Comparison of ENCODE assay signal across 1 cellular context in the genomic region with DNA sequence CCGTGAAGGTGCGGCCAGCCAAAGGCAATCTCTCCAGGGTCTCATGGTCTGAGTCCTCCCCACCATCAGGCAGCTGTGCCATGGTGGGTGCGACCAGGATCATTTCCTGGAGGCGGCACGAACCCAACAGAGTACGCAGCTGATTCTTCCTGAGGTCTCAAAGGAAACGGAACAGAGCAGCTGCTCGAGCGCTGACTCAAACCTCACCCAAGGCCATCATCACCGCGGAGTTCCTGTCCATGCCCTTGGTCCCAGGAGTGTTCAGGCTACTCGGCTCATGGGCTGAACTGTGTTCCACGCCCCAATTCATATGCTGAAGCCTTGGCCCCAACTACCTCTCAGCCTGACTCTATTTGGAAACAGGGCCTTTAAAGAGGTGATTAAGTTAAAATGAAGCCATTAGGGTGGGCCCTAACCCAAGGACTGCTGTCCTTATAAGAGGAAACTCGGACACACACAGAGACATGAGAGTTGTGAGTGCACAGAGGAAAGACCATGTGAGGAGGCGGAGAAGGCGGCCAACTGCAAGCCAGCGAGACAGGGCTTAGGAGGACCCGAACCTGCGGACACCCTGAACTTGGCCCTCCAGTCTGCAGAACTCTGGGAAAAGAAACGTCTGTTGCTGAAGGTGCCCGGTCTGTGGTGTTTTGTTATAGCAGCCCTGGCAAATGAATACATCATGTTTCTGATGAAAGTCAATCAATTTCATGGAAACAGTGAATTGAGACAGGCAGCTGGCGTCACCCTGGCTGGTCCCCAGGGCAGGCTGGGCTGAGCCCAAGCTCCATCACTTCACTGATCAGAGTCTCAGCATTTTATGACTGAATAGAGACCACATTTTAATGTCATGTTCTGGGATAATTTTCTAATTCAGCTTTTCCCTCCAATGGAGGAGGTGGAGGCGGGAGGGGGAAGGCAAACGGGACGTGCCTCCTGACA.
TF ChIP-seq lines count a peak whose summit lies in the region.

No MANE protein-coding gene starts in this region.

TF ChIP-seq in HepG2, 621 proteins besides CTCF, POLR2A, EP300 and RAD21 (continued from another document and continues in another):
- 0 out of 2 replicates have a peak, but pooled peaks have one; percentile 27 for TF ChIP-seq ZBTB26 (CRISPR knock-in tag; IDR thresholded peaks at IDR 0.05; ENCODE audit: borderline replicate concordance)
- TF ChIP-seq ZNF263 (CRISPR knock-in tag; IDR thresholded peaks at IDR 0.05) = peak; percentile 83
- no peak for TF ChIP-seq MAFK (conservative IDR thresholded peaks at IDR 0.05 in 1 of 2, IDR thresholded peaks at IDR 0.05 in 1 of 2; ENCODE audit: low read length in 2 of 2)
- no peak for TF ChIP-seq NR2F6 (IDR thresholded peaks at IDR 0.05)
- TF ChIP-seq NR2F6 (CRISPR knock-in tag; IDR thresholded peaks at IDR 0.05) = peak; percentile 33; the same call in 1 of the 2 replicates
- no peak for TF ChIP-seq SOX5 (CRISPR knock-in tag; IDR thresholded peaks at IDR 0.05; ENCODE audit: borderline replicate concordance)
- 0 out of 2 replicates have a peak, but pooled peaks have one; percentile 49 for TF ChIP-seq ZNF605 (CRISPR knock-in tag; IDR thresholded peaks at IDR 0.05)
- TF ChIP-seq ZNF709 (CRISPR knock-in tag; IDR thresholded peaks at IDR 0.05) = no peak
- TF ChIP-seq RFX1 (IDR thresholded peaks at IDR 0.05) = no peak
- TF ChIP-seq SNRNP70 (IDR thresholded peaks at IDR 0.05; ENCODE audit: low read depth, low read length) = no peak
- TF ChIP-seq POLR2AphosphoS2 (IDR thresholded peaks at IDR 0.05; ENCODE audit: low read depth, low read length) = no peak
- no peak for TF ChIP-seq SRF (IDR thresholded peaks at IDR 0.05; ENCODE audit: low read depth, low read length)
- no peak for TF ChIP-seq ZNF557 (CRISPR knock-in tag; IDR thresholded peaks at IDR 0.05)
- no peak for TF ChIP-seq CREB1 (IDR thresholded peaks at IDR 0.05)
- no peak for TF ChIP-seq CREB1 (CRISPR knock-in tag; IDR thresholded peaks at IDR 0.05)
- TF ChIP-seq TCF7L2 (IDR thresholded peaks at IDR 0.05; ENCODE audit: low read depth, low read length) = no peak
- TF ChIP-seq ZNF816 (CRISPR knock-in tag; IDR thresholded peaks at IDR 0.05; ENCODE audit: borderline replicate concordance) = 0 out of 2 replicates have a peak, but pooled peaks have one; percentile 41
- TF ChIP-seq RFX5 (IDR thresholded peaks at IDR 0.05; ENCODE audit: low read depth, low read length) = no peak
- 0 out of 2 replicates have a peak, but pooled peaks have one; percentile 31 for TF ChIP-seq SRY (CRISPR knock-in tag; IDR thresholded peaks at IDR 0.05)
- no peak for TF ChIP-seq ZNF253 (CRISPR knock-in tag; IDR thresholded peaks at IDR 0.05; ENCODE audit: borderline replicate concordance)
- peak; percentile 67 for TF ChIP-seq ZBTB25 (CRISPR knock-in tag; IDR thresholded peaks at IDR 0.05)
- TF ChIP-seq, protein P1, sequence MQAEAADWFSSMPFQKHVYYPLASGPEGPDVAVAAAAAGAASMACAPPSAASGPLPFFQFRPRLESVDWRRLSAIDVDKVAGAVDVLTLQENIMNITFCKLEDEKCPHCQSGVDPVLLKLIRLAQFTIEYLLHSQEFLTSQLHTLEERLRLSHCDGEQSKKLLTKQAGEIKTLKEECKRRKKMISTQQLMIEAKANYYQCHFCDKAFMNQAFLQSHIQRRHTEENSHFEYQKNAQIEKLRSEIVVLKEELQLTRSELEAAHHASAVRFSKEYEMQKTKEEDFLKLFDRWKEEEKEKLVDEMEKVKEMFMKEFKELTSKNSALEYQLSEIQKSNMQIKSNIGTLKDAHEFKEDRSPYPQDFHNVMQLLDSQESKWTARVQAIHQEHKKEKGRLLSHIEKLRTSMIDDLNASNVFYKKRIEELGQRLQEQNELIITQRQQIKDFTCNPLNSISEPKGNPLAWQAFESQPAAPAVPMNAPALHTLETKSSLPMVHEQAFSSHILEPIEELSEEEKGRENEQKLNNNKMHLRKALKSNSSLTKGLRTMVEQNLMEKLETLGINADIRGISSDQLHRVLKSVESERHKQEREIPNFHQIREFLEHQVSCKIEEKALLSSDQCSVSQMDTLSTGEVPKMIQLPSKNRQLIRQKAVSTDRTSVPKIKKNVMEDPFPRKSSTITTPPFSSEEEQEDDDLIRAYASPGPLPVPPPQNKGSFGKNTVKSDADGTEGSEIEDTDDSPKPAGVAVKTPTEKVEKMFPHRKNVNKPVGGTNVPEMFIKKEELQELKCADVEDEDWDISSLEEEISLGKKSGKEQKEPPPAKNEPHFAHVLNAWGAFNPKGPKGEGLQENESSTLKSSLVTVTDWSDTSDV (CRISPR knock-in tag; IDR thresholded peaks at IDR 0.05) = no peak
- TF ChIP-seq ZBTB3 (CRISPR knock-in tag; IDR thresholded peaks at IDR 0.05; ENCODE audit: borderline replicate concordance, low read depth) = no peak
- TF ChIP-seq ZNF292 (CRISPR knock-in tag; IDR thresholded peaks at IDR 0.05; ENCODE audit: borderline replicate concordance, low read depth) = peak; percentile 57; the same call in 1 of the 2 replicates
- TF ChIP-seq JDP2 (CRISPR knock-in tag; IDR thresholded peaks at IDR 0.05; ENCODE audit: borderline replicate concordance) = no peak
- TF ChIP-seq MTA1 (CRISPR knock-in tag; IDR thresholded peaks at IDR 0.05; ENCODE audit: borderline replicate concordance) = no peak; the same call in none of the 2 replicates
- no peak for TF ChIP-seq NCOA1 (CRISPR knock-in tag; IDR thresholded peaks at IDR 0.05)
- TF ChIP-seq ZNF337 (CRISPR knock-in tag; IDR thresholded peaks at IDR 0.05; ENCODE audit: borderline replicate concordance, low read depth) = 0 out of 2 replicates have a peak, but pooled peaks have one; percentile 71
- TF ChIP-seq ZNF615 (CRISPR knock-in tag; IDR thresholded peaks at IDR 0.05; ENCODE audit: borderline replicate concordance) = no peak
- no peak for TF ChIP-seq SP4 (CRISPR knock-in tag; IDR thresholded peaks at IDR 0.05)
- no peak for TF ChIP-seq ZNF724P (CRISPR knock-in tag; IDR thresholded peaks at IDR 0.05; ENCODE audit: borderline replicate concordance)
- no peak for TF ChIP-seq IRF1 (CRISPR knock-in tag; IDR thresholded peaks at IDR 0.05; ENCODE audit: low read depth)
- no peak for TF ChIP-seq HDAC6 (IDR thresholded peaks at IDR 0.05; ENCODE audit: low read depth, low read length)
- TF ChIP-seq HOXA5 (CRISPR knock-in tag; IDR thresholded peaks at IDR 0.05) = no peak
- no peak; the same call in 1 of the 2 replicates for TF ChIP-seq ZNF607 (CRISPR knock-in tag; IDR thresholded peaks at IDR 0.05; ENCODE audit: borderline replicate concordance)
- no peak for TF ChIP-seq ZNF589 (CRISPR knock-in tag; conservative IDR thresholded peaks at IDR 0.05)
- TF ChIP-seq PRPF4 (IDR thresholded peaks at IDR 0.05; ENCODE audit: low read depth, low read length, poor library complexity, severe bottlenecking) = no peak
- no peak for TF ChIP-seq DNMT1 (CRISPR knock-in tag; IDR thresholded peaks at IDR 0.05)
- TF ChIP-seq ZNF383 (CRISPR knock-in tag; IDR thresholded peaks at IDR 0.05; ENCODE audit: borderline replicate concordance) = no peak
- TF ChIP-seq, protein P2, sequence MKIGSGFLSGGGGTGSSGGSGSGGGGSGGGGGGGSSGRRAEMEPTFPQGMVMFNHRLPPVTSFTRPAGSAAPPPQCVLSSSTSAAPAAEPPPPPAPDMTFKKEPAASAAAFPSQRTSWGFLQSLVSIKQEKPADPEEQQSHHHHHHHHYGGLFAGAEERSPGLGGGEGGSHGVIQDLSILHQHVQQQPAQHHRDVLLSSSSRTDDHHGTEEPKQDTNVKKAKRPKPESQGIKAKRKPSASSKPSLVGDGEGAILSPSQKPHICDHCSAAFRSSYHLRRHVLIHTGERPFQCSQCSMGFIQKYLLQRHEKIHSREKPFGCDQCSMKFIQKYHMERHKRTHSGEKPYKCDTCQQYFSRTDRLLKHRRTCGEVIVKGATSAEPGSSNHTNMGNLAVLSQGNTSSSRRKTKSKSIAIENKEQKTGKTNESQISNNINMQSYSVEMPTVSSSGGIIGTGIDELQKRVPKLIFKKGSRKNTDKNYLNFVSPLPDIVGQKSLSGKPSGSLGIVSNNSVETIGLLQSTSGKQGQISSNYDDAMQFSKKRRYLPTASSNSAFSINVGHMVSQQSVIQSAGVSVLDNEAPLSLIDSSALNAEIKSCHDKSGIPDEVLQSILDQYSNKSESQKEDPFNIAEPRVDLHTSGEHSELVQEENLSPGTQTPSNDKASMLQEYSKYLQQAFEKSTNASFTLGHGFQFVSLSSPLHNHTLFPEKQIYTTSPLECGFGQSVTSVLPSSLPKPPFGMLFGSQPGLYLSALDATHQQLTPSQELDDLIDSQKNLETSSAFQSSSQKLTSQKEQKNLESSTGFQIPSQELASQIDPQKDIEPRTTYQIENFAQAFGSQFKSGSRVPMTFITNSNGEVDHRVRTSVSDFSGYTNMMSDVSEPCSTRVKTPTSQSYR (CRISPR knock-in tag; IDR thresholded peaks at IDR 0.05; ENCODE audit: borderline replicate concordance) = no peak
- no peak for TF ChIP-seq ZNF550 (CRISPR knock-in tag; IDR thresholded peaks at IDR 0.05; ENCODE audit: borderline replicate concordance)
- TF ChIP-seq PCBP1 (IDR thresholded peaks at IDR 0.05; ENCODE audit: borderline replicate concordance, low read depth, low read length) = no peak
- TF ChIP-seq ZNF225 (CRISPR knock-in tag; IDR thresholded peaks at IDR 0.05) = no peak
- 0 out of 2 replicates have a peak, but pooled peaks have one; percentile 42 for TF ChIP-seq ZKSCAN5 (CRISPR knock-in tag; IDR thresholded peaks at IDR 0.05)
